22 cellular contexts compared by ENCODE assay signal in the genomic region with DNA sequence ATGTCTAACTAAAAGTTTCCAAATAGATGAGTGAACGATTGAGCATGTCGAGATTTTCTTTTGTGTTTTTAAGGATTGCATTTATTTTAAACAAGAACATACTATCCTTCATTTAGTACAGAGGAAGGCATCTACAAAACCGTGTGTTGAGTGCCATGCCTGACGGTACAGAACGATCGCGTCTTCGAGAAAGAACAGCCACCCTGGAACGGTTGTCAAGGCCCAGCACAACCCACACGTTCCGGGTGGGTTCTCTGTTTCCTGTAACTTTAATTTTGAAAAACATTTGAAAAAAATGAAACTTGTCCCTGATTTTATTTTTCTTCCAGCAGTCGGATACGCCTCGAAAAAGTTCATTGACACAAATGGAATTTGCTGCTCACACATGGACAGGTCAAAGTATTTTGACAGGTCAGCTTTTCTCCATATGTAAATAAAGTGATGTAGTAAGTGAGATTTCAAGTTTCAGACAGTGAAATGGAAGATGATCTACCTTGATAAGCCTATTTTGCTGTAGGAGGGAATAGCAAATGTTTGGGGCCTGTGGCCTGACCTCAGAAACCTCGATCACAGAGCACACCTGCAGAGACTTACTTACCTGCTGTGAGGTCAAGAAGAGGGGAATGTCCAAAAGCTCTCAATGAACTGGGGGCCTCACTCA.
"Had no signal": no experiment of that assay in that cellular context is flagged by ENCODE, and none has a peak within 500 bp of the region (broad histone marks: within the 10 kb centered on the region; RNA-seq: fewer than 3 reads in every experiment).

No MANE protein-coding gene starts in this region.

- H3K4me1 Mint-ChIP-seq: activated CD4-positive, alpha-beta T cell treated with anti-CD3 and anti-CD28 coated beads for 36 hours; activated naive CD4-positive, alpha-beta T cell treated with anti-CD3 and anti-CD28 coated beads, Interleukin-2, amount 50 U/mL, for 24 hours had no signal

- H3K4me3 ChIP-seq: breast epithelium, SK-N-MC had no signal

- H3K4me1 ChIP-seq: breast epithelium had no signal

- H3K9me3 Mint-ChIP-seq: activated CD8-positive, alpha-beta T cell treated with anti-CD3 and anti-CD28 coated beads for 36 hours; activated naive CD4-positive, alpha-beta T cell treated with anti-CD3 and anti-CD28 coated beads, Interleukin-2, amount 50 U/mL, for 24 hours; T-cell had no signal

- H3K9me3 ChIP-seq: breast epithelium had no signal

- H3K36me3 Mint-ChIP-seq: activated naive CD4-positive, alpha-beta T cell treated with anti-CD3 and anti-CD28 coated beads, Interleukin-2, amount 50 U/mL, for 24 hours; T-cell had no signal

- H3K27ac ChIP-seq: breast epithelium, SK-N-MC, VCaP had no signal

- H3K27me3 ChIP-seq: breast epithelium had no signal

- H3K27me3 Mint-ChIP-seq: activated naive CD4-positive, alpha-beta T cell treated with anti-CD3 and anti-CD28 coated beads, Interleukin-2, amount 50 U/mL, for 24 hours had no signal

- H3K4me3 Mint-ChIP-seq: activated CD4-positive, alpha-beta T cell treated with anti-CD3 and anti-CD28 coated beads for 36 hours; activated CD8-positive, alpha-beta T cell treated with anti-CD3 and anti-CD28 coated beads for 36 hours; activated naive CD4-positive, alpha-beta T cell treated with anti-CD3 and anti-CD28 coated beads, Interleukin-2, amount 50 U/mL, for 24 hours; T-cell had no signal

- DNase-seq: activated CD4-positive, alpha-beta T cell treated with anti-CD3 and anti-CD28 coated beads for 36 hours; activated CD8-positive, alpha-beta memory T cell treated with anti-CD3 and anti-CD28 coated beads, Interleukin-2, amount 50 U/mL, for 4 hours; activated CD8-positive, alpha-beta T cell treated with anti-CD3 and anti-CD28 coated beads for 36 hours; activated effector memory CD4-positive, alpha-beta T cell treated with Interleukin-2 at 50 U/mL for 16 hours; activated naive CD4-positive, alpha-beta T cell; aorta; caudate nucleus; Karpas-422; NCI-H1048; NCI-H1417; NCI-H1930; NCI-H2171; NCI-H226; NCI-H526; NCI-H774; T-cell; T-helper 2 cell; T1000 had no signal

- ATAC-seq: activated CD4-positive, alpha-beta T cell treated with anti-CD3 and anti-CD28 coated beads for 36 hours; activated CD8-positive, alpha-beta T cell treated with anti-CD3 and anti-CD28 coated beads for 36 hours; T-cell had no signal

- H3K27ac Mint-ChIP-seq: activated CD4-positive, alpha-beta T cell treated with anti-CD3 and anti-CD28 coated beads for 36 hours; activated CD8-positive, alpha-beta T cell treated with anti-CD3 and anti-CD28 coated beads for 36 hours; activated naive CD4-positive, alpha-beta T cell treated with anti-CD3 and anti-CD28 coated beads, Interleukin-2, amount 50 U/mL, for 24 hours; T-cell had no signal

- H3K36me3 ChIP-seq: breast epithelium had no signal
